25 cellular contexts compared by ENCODE assay signal in the genomic region with DNA sequence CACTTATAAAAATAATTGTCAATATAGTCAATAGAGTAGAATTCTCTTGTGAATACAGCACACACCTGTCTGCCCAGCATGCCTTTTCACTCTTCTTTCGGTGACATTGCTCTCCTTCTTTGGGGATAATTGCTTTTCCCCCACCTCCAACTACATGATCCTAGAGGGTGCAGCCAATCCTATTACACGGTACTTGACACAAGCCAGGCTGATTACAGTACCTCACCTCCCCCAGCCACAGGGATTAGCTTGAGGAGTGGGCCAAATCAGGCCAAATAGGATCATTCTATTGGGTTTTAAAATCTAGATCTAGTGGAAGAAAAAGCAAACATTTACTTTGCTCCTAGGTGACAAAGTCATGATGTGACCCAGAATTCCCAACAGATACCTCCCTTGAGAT. TPM values are rescaled to one million over a fixed set of nuclear protein-coding genes. Genes with fewer than 3 reads are reported as not detected.
DNase-seq lines count a peak whose midpoint lies in the region; ATAC-seq and TF ChIP-seq lines count a peak whose summit lies in the region.
"Had no signal": no experiment of that assay in that cellular context is flagged by ENCODE, and none has a peak within 500 bp of the region (broad histone marks: within the 10 kb centered on the region; RNA-seq: fewer than 3 reads in every experiment).

No MANE protein-coding gene starts in this region.

- no peaks in the 10 kb centered on the region for H3K79me2 ChIP-seq in neural progenitor cell (ENCODE audit: low read depth)

- H3K36me3 ChIP-seq in neural progenitor cell = no peaks in the 10 kb centered on the region
- H3K36me3 ChIP-seq: cardiac muscle cell, SJSA1, transverse colon had no signal

- H3K27ac Mint-ChIP-seq in neural progenitor cell = no peak overlapping the region
- H3K27ac Mint-ChIP-seq: activated CD4-positive, alpha-beta T cell treated with anti-CD3 and anti-CD28 coated beads for 36 hours; GM23338; HFFc6 had no signal

- peaks cover 16% of the 10 kb centered on the region for H3K4me1 ChIP-seq in neural progenitor cell
- H3K4me1 ChIP-seq: SJSA1, transverse colon had no signal

- peaks cover 10% of the 10 kb centered on the region for H3F3A ChIP-seq in neural progenitor cell (ENCODE audit: low read depth)

- no peaks in the 10 kb centered on the region for H3K9me3 Mint-ChIP-seq in neural progenitor cell
- H3K9me3 Mint-ChIP-seq: activated naive CD4-positive, alpha-beta T cell treated with anti-CD3 and anti-CD28 coated beads, Interleukin-2, amount 10 ng/mL, durations not matched to agents 7 days and 5 days; GM23338; HFFc6; naive thymus-derived CD8-positive, alpha-beta T cell had no signal

- no peaks in the 10 kb centered on the region for H3K36me3 Mint-ChIP-seq in neural progenitor cell
- H3K36me3 Mint-ChIP-seq: activated naive CD4-positive, alpha-beta T cell treated with anti-CD3 and anti-CD28 coated beads, Interleukin-2, amount 10 ng/mL, durations not matched to agents 7 days and 5 days; naive thymus-derived CD8-positive, alpha-beta T cell had no signal

- H3K27ac ChIP-seq in neural progenitor cell = peak overlapping the region; percentile 7
- H3K27ac ChIP-seq: cardiac muscle cell, SJSA1, transverse colon had no signal

- peak; percentile 90 for DNase-seq in NCI-H146 (lab: John Stamatoyannopoulos, UW)
- no peak for DNase-seq in NCI-H146 treated with DMSO at 0.1 percent for 48 hours (lab: John Stamatoyannopoulos, UW; ENCODE audit: unreplicated experiment)
- DNase-seq in NCI-H1436 (lab: John Stamatoyannopoulos, UW) = peak; percentile 81
- peak; percentile 82 for DNase-seq in NCI-H774 (lab: John Stamatoyannopoulos, UW)
- peak; percentile 50 for DNase-seq in neural progenitor cell (ENCODE audit: low spot score)
- DNase-seq in NK-92 (lab: John Stamatoyannopoulos, UW; ENCODE audit: unreplicated experiment) = no peak
- DNase-seq: activated CD4-positive, alpha-beta T cell treated with anti-CD3 and anti-CD28 coated beads for 36 hours; activated T-cell treated with anti-CD3 and anti-CD28 coated beads, Interleukin-2, amount 50 U/mL, for 48 hours; anterior cingulate cortex; cortex of kidney; DND-41; HFFc6; midbrain; naive thymus-derived CD8-positive, alpha-beta T cell; NCI-H226; retina; small intestine; stimulated activated CD4-positive, alpha-beta T cell treated with anti-CD3 and anti-CD28 coated beads, Interleukin-1b, Interleukin-23, amount 100 ng/mL, for 48 hours; transverse colon had no signal

- no peak overlapping the region for H3K4me3 Mint-ChIP-seq in neural progenitor cell
- H3K4me3 Mint-ChIP-seq: activated CD4-positive, alpha-beta T cell treated with anti-CD3 and anti-CD28 coated beads for 36 hours; activated naive CD4-positive, alpha-beta T cell treated with anti-CD3 and anti-CD28 coated beads, Interleukin-2, amount 10 ng/mL, durations not matched to agents 7 days and 5 days; GM23338; HFFc6 had no signal

- no peak overlapping the region for H3K4me3 ChIP-seq in neural progenitor cell
- H3K4me3 ChIP-seq: cardiac muscle cell, GM23338, SJSA1, transverse colon had no signal

- peaks cover 13% of the 10 kb centered on the region for H3K4me1 Mint-ChIP-seq in neural progenitor cell
- H3K4me1 Mint-ChIP-seq: activated CD4-positive, alpha-beta T cell treated with anti-CD3 and anti-CD28 coated beads for 36 hours; GM23338 had no signal

- H3K9me3 ChIP-seq in neural progenitor cell (ENCODE audit: low read depth) = no peaks in the 10 kb centered on the region
- H3K9me3 ChIP-seq: SJSA1, transverse colon had no signal

- H3K4me2 ChIP-seq in neural progenitor cell = peak overlapping the region; percentile 57
- H3K4me2 ChIP-seq: GM23338 had no signal

- no peak overlapping the region for H3K9ac ChIP-seq in neural progenitor cell

- peaks cover 15% of the 10 kb centered on the region for H3K27me3 Mint-ChIP-seq in neural progenitor cell (ENCODE audit: insufficient read depth, low read depth)
- H3K27me3 Mint-ChIP-seq: activated CD4-positive, alpha-beta T cell treated with anti-CD3 and anti-CD28 coated beads for 36 hours had no signal

- ATAC-seq in HG02884 (IDR thresholded peaks at IDR 0.05; ENCODE audit: unreplicated experiment) (no peak), HG02678 (IDR thresholded peaks at IDR 0.05; ENCODE audit: unreplicated experiment) (no peak)
- ATAC-seq: activated CD4-positive, alpha-beta T cell treated with anti-CD3 and anti-CD28 coated beads for 36 hours; GM23338; naive thymus-derived CD8-positive, alpha-beta T cell had no signal

- no peaks in the 10 kb centered on the region for H3K27me3 ChIP-seq in neural progenitor cell
- H3K27me3 ChIP-seq: cardiac muscle cell, SJSA1, transverse colon had no signal

- H4K20me1 ChIP-seq in neural progenitor cell (ENCODE audit: low read depth) = no peaks in the 10 kb centered on the region

- no peak overlapping the region for H2AFZ ChIP-seq in neural progenitor cell (replicated peaks)
- H2AFZ ChIP-seq: GM23338 had no signal

- no peak for TF ChIP-seq CTCF in neural progenitor cell (IDR thresholded peaks at IDR 0.05)

RNA-seq across cellular contexts. Expression of a gene that starts 16.8 kb away (rescaled TPM):
- total RNA-seq in neural progenitor cell (ENCODE audit: low replicate concordance) = 64.2 and 100 TPM in 2 replicates

Comparison
In these comparisons a context has a peak if more than half of its experiments do, and no peak if none do; other contexts are left out.
1. DNase-seq: peak in NCI-H146 (single experiment), NCI-H1436 (single experiment), NCI-H774 (single experiment) and neural progenitor cell (single experiment); none in NCI-H146 treated with DMSO at 0.1 percent for 48 hours (single experiment) and NK-92 (single experiment).